ENCODE assay signal across 11 cellular contexts in the genomic region with DNA sequence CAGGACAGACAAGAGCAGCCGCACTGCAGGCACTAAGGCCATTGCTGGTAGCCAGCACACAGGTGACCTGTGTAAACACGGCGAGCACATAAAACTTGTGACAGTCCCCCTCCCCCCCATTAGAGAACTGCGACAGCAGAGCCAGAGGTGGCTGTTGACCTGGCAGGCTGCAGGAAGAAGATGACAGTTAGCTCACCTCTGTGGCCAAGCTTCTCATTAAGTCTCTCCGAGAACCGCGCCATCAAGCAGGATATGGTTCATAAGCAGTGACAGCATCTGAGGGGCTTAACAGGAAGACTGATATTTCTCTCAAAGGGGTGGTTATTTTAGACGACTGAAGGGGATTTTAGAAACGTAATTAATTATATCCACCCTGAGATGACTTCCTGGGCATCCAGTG. TPM values are rescaled to one million over a fixed set of nuclear protein-coding genes. Genes with fewer than 3 reads are reported as not detected.
A peak's percentile ranks its signal among the peaks of the same experiment; 100 is the strongest.
DNase-seq lines count a peak whose midpoint lies in the region; ATAC-seq, FAIRE-seq and TF ChIP-seq lines count a peak whose summit lies in the region.
"Had no signal": no experiment of that assay in that cellular context is flagged by ENCODE, and none has a peak within 500 bp of the region (broad histone marks: within the 10 kb centered on the region; RNA-seq: fewer than 3 reads in every experiment).

No MANE protein-coding gene starts in this region.

- CTCF ChIA-PET in GM12878 (lab: Yijun Ruan, JAX): interaction anchor here (0.6 to 3.9 kb wide), 5 partner anchors 15 to 210 kb away, joined by 3 to 16 read pairs (median 3); a partner anchor contains a TSS

- POLR2A ChIA-PET in GM12878 (lab: Charles Lee): interaction anchor here (0.6 to 2.8 kb wide), 7 partner anchors 11 to 184 kb away, joined by 3 to 13 read pairs (median 3); a partner anchor contains a TSS

- H3K27me3 ChIP-seq in BLaER1 treated with 17β-estradiol and CSF1 and Interleukin-3, amounts not matched to agents 10 nM and 100 nM: no peaks in the 10 kb centered on the region
- H3K27me3 ChIP-seq in GM12878 (replicated peaks in 1 of 2; ENCODE audit: control insufficient read depth in 2 of 2, insufficient read depth in 2 of 2, low read length in 1 of 2): no peaks in the 10 kb centered on the region
- H3K27me3 ChIP-seq: cardiac muscle cell had no signal

- intact Hi-C loops in GM12878 (cut with micrococcal nuclease; ENCODE audit: unreplicated experiment): loop anchor here (5.0 kb wide), 1 partner anchor 33 kb away; a partner anchor contains a TSS
- intact Hi-C loops in natural killer cell (cut with micrococcal nuclease): loop anchor here (2.0 to 10.0 kb wide), 2 partner anchors 14 to 186 kb away; a partner anchor contains a TSS

- H3K9me3 Mint-ChIP-seq in natural killer cell: no peaks in the 10 kb centered on the region

- H3K4me2 ChIP-seq in BLaER1 treated with 17β-estradiol and CSF1 and Interleukin-3, amounts not matched to agents 10 nM and 100 nM: peak overlapping the region in 10 of 11 experiments; percentile 38 to 99 (median 84); a peak in 10 of 22 replicates
- H3K4me2 ChIP-seq in GM12878 (ENCODE audit: control insufficient read depth, insufficient read depth): peak overlapping the region; percentile 80

- no peak for TF ChIP-seq RAD21 in GM12878 (IDR thresholded peaks at IDR 0.05; ENCODE audit: insufficient read depth, low read depth, low read length)

- H3K4me1 ChIP-seq in BLaER1 treated with 17β-estradiol and CSF1 and Interleukin-3, amounts not matched to agents 10 nM and 100 nM: peaks cover 37 to 64% (median 59%) of the 10 kb centered on the region in 10 experiments
- H3K4me1 ChIP-seq in GM12878 (ENCODE audit: control insufficient read depth, insufficient read depth, low read length): peaks cover 22% of the 10 kb centered on the region

- H3K4me1 Mint-ChIP-seq in T-helper 17 cell (peaks cover 64% of the 10 kb centered on the region), natural killer cell (peaks cover 68 to 73% of the 10 kb centered on the region in 2 donors)

- no peak overlapping the region for H2AFZ ChIP-seq in GM12878 (ENCODE audit: control insufficient read depth, low read depth, low read length)

- TF ChIP-seq POLR2A in GM12878 (IDR thresholded peaks at IDR 0.05; ENCODE audit: low read depth, low read length): no peak

- H3K9ac ChIP-seq in BLaER1 treated with 17β-estradiol and CSF1 and Interleukin-3, amounts not matched to agents 10 nM and 100 nM: peak overlapping the region in 7 of 11 experiments; percentile 34 to 98 (median 98); a peak in 8 of 22 replicates
- H3K9ac ChIP-seq in GM12878 (ENCODE audit: control insufficient read depth, insufficient read depth, low read length): no peak overlapping the region

- H3K27ac Mint-ChIP-seq in T-helper 17 cell: peak overlapping the region; percentile 98
- H3K27ac Mint-ChIP-seq in natural killer cell: peak overlapping the region; percentile 90 to 96

- H3K36me3 Mint-ChIP-seq in T-helper 17 cell (ENCODE audit: low read depth) (peaks cover 4% of the 10 kb centered on the region), natural killer cell (no peaks in the 10 kb centered on the region)

- H3K79me2 ChIP-seq in GM12878 (ENCODE audit: control insufficient read depth, insufficient read depth, low read length): peaks cover 86% of the 10 kb centered on the region

- in situ Hi-C loops in GM12878 (cut with MboI): no loop called here

- peak in 1 of 3 donors; percentile 42 for DNase-seq in T-helper 17 cell
- no peak for DNase-seq in GM12878 (ENCODE audit: low read depth, low spot score)
- DNase-seq in natural killer cell: no peak
- no peak for DNase-seq in HT-29 (ENCODE audit: low spot score)
- no peak for DNase-seq in NCI-H2081 (lab: John Stamatoyannopoulos, UW)
- DNase-seq in NCI-H2107 (lab: John Stamatoyannopoulos, UW): no peak
- DNase-seq in NCI-H1436 (lab: John Stamatoyannopoulos, UW): no peak
- DNase-seq: foreskin melanocyte, left ventricle myocardium inferior had no signal

- H3K4me3 ChIP-seq in BLaER1 treated with 17β-estradiol and CSF1 and Interleukin-3, amounts not matched to agents 10 nM and 100 nM: no peak overlapping the region
- no peak overlapping the region for H3K4me3 ChIP-seq in GM12878
- H3K4me3 ChIP-seq: cardiac muscle cell, left ventricle myocardium inferior had no signal

- no peaks in the 10 kb centered on the region for H3K27me3 Mint-ChIP-seq in T-helper 17 cell
- no peaks in the 10 kb centered on the region for H3K27me3 Mint-ChIP-seq in natural killer cell (ENCODE audit: low read depth in 2 of 2)

- SMC1A ChIA-PET in GM12878 (lab: Charles Lee; ENCODE audit: uncharacterized antibody, unreplicated experiment): interaction anchor here (1.1 to 1.2 kb wide), 2 partner anchors 23 to 184 kb away, joined by 3 read pairs; a partner anchor contains a TSS

- no peak for TF ChIP-seq EP300 in GM12878 (IDR thresholded peaks at IDR 0.05; ENCODE audit: borderline replicate concordance in 1 of 2, control insufficient read depth in 1 of 2, low read depth in 2 of 2, low read length in 2 of 2)

- TF ChIP-seq CTCF in GM12878 (IDR thresholded peaks at IDR 0.05 in 2 of 3, conservative IDR thresholded peaks at IDR 0.05 in 1 of 3; ENCODE audit: control insufficient read depth in 2 of 3, extremely low read depth in 1 of 3, insufficient read depth in 1 of 3, low read depth in 3 of 3, low read length in 3 of 3) (no peak), natural killer cell (IDR thresholded peaks at IDR 0.05) (no peak)

- FAIRE-seq in GM12878 (lab: Jason Lieb, UNC): no peak

- no peak overlapping the region for H3K27ac ChIP-seq in BLaER1 treated with 17β-estradiol and CSF1 and Interleukin-3, amounts not matched to agents 10 nM and 100 nM
- H3K27ac ChIP-seq in GM12878 (ENCODE audit: control insufficient read depth, insufficient read depth): peak overlapping the region; percentile 60
- H3K27ac ChIP-seq: cardiac muscle cell, left ventricle myocardium inferior had no signal

- RAD21 ChIA-PET in GM12878 (lab: Charles Lee; ENCODE audit: unreplicated experiment): interaction anchor here (0.8 to 1.1 kb wide), 2 partner anchors 36 to 185 kb away, joined by 3 to 4 read pairs; no protein-coding TSS in a partner anchor

- BruUV-seq in GM12878 (replicated peaks; lab: Mats Ljungman, UMichigan): no TSS peak

- H3K9me3 ChIP-seq in BLaER1 treated with 17β-estradiol and CSF1 and Interleukin-3, amounts not matched to agents 10 nM and 100 nM (replicated peaks in 1 of 11): no peaks in the 10 kb centered on the region
- H3K9me3 ChIP-seq in T-helper 17 cell (ENCODE audit: control insufficient read depth, low read length, poor library complexity, severe bottlenecking) (no peaks in the 10 kb centered on the region), GM12878 (replicated peaks; ENCODE audit: control insufficient read depth, insufficient read depth, low read length) (no peaks in the 10 kb centered on the region)
- H3K9me3 ChIP-seq: left ventricle myocardium inferior had no signal

- H4K20me1 ChIP-seq in BLaER1 treated with 17β-estradiol and CSF1 and Interleukin-3, amounts not matched to agents 10 nM and 100 nM: peaks cover 88 to 100% (median 99%) of the 10 kb centered on the region in 11 experiments
- peaks cover 35% of the 10 kb centered on the region for H4K20me1 ChIP-seq in GM12878 (ENCODE audit: control insufficient read depth, insufficient read depth)

- WGBS in GM12878 (ENCODE audit: insufficient coverage, insufficient replicate concordance, low lambda C conversion rate, missing lambda C conversion rate): 45% methylated on average over 9 of the region's 9 CpGs

- H3K36me3 ChIP-seq in BLaER1 treated with 17β-estradiol and CSF1 and Interleukin-3, amounts not matched to agents 10 nM and 100 nM: peaks cover 72 to 86% (median 83%) of the 10 kb centered on the region in 11 experiments
- peaks cover 22 to 28% of the 10 kb centered on the region in 2 experiments for H3K36me3 ChIP-seq in GM12878 (ENCODE audit: control insufficient read depth in 2 of 2, insufficient read depth in 2 of 2, low read length in 1 of 2)

- peak; percentile 58 for ATAC-seq in T-helper 17 cell
- ATAC-seq in GM12878: no peak
- peak; percentile 45 to 73 (median 58) for ATAC-seq in natural killer cell

- H3K4me3 Mint-ChIP-seq in T-helper 17 cell: peak overlapping the region; percentile 92
- peak overlapping the region; percentile 85 for H3K4me3 Mint-ChIP-seq in natural killer cell

RNA-seq across cellular contexts. Expression of a gene that starts 5.2 kb away (rescaled TPM):
- total RNA-seq in T-helper 17 cell: 100 to 1,000 TPM; 116 to 124 TPM
- total RNA-seq in GM12878 (2013; cell fraction: nucleolus; rRNA removed): 63.9 and 69.7 TPM in 2 replicates
- total RNA-seq in GM12878 (2014; rRNA removed): 119 and 120 TPM in 2 replicates
- total RNA-seq in GM12878 (2014; rRNA removed; fragmentation: Illumina TruSeq; extraction: Trizol): 60.4 and 70.0 TPM in 2 replicates
- 95.3 and 107 TPM in 2 replicates for total RNA-seq in GM12878 (2021)
- polyA plus RNA-seq in GM12878 (2011; ENCODE audit: low read depth): 70.9 TPM
- 67.3 and 74.8 TPM in 2 replicates for polyA plus RNA-seq in GM12878 (2011; rRNA removed)
- 89.9 and 91.2 TPM in 2 replicates for polyA plus RNA-seq in GM12878 (2011; cell fraction: cytosol; rRNA removed)
- 60.0 and 60.1 TPM in 2 replicates for polyA plus RNA-seq in GM12878 (2011; cell fraction: nucleus; rRNA removed)
- 82.5 and 103 TPM in 2 replicates for polyA plus RNA-seq in GM12878 (2012)
- polyA plus RNA-seq in GM12878 (2014; fragmentation: Illumina TruSeq; extraction: Trizol): 61.0 and 73.5 TPM in 2 replicates
- polyA plus RNA-seq in GM12878 (2014; fragmentation: Nextera tagmentation; extraction: Ambion mirVana): 10 to 100 TPM in 1 of 2 experiments, 1 to 10 TPM in 1; 6.4 to 12.6 TPM
- polyA plus RNA-seq in GM12878 (2014; rRNA removed): 82.6 and 83.9 TPM in 2 replicates
- 100 to 1,000 TPM; 121 to 134 TPM for polyA plus RNA-seq in GM12878 (2016; fragmentation: Nextera tagmentation; extraction: Ambion mirVana)
- polyA minus RNA-seq in GM12878 (2011; rRNA and poly(A)+ RNA removed): 57.4 and 87.6 TPM in 2 replicates
- polyA minus RNA-seq in GM12878 (2011; cell fraction: cytosol; rRNA and poly(A)+ RNA removed): 37.5 and 37.7 TPM in 2 replicates
- polyA minus RNA-seq in GM12878 (2011; cell fraction: nucleus; rRNA and poly(A)+ RNA removed): 13.1 and 17.5 TPM in 2 replicates
- 100 to 1,000 TPM; 111 to 135 (median 114) TPM for total RNA-seq in natural killer cell
- total RNA-seq in HT-29 (2014; rRNA removed; shearing (Covaris generic)): 297 and 299 TPM in 2 replicates

RNA-seq across cellular contexts. Expression of a gene that starts 5.5 kb away (rescaled TPM):
- total RNA-seq in T-helper 17 cell (under 1 TPM; 0.72 to 0.81 TPM), GM12878 (2014; rRNA removed) (0.40 and 0.44 TPM in 2 replicates), GM12878 (2014; rRNA removed; fragmentation: Illumina TruSeq; extraction: Trizol) (0.23 TPM in 1 of 2 replicates, not detected in the other), GM12878 (2021) (0.35 TPM in 1 of 2 replicates, not detected in the other), natural killer cell (1 to 10 TPM in 2 of 3 donors, under 1 TPM in 1; 0.53 to 2.9 (median 1.1) TPM)
- total RNA-seq in GM12878 (2013; cell fraction: nucleolus; rRNA removed): 0.63 and 1.5 TPM in 2 replicates
- polyA plus RNA-seq in GM12878 (2011; ENCODE audit: low read depth): 0.25 TPM
- polyA plus RNA-seq in GM12878 (2011; rRNA removed) (0.34 and 0.48 TPM in 2 replicates), GM12878 (2014; fragmentation: Illumina TruSeq; extraction: Trizol) (0.40 TPM in 1 of 2 replicates, not detected in the other), GM12878 (2014; fragmentation: Nextera tagmentation; extraction: Ambion mirVana) (under 1 TPM in 1 of 2 experiments, not detected in 1; 0.24 TPM), GM12878 (2014; rRNA removed) (0.37 TPM in 1 of 2 replicates, not detected in the other), GM12878 (2016; fragmentation: Nextera tagmentation; extraction: Ambion mirVana) (under 1 TPM; 0.07 to 0.13 TPM)
- polyA plus RNA-seq in GM12878 (2011; cell fraction: cytosol; rRNA removed): 0.22 and 0.28 TPM in 2 replicates
- polyA plus RNA-seq in GM12878 (2011; cell fraction: nucleus; rRNA removed): 0.39 and 0.69 TPM in 2 replicates
- 0.58 and 0.70 TPM in 2 replicates for polyA plus RNA-seq in GM12878 (2012)
- polyA minus RNA-seq in GM12878 (2011; rRNA and poly(A)+ RNA removed): 0.44 TPM in 1 of 2 replicates, not detected in the other
- polyA minus RNA-seq in GM12878 (2011; cell fraction: cytosol; rRNA and poly(A)+ RNA removed): not detected in 2 replicates
- not detected in 2 replicates for polyA minus RNA-seq in GM12878 (2011; cell fraction: nucleus; rRNA and poly(A)+ RNA removed)
- total RNA-seq in HT-29 (2014; rRNA removed; shearing (Covaris generic)): not detected in 2 replicates
- total RNA-seq: left ventricle myocardium inferior had no signal

RNA-seq across cellular contexts. Expression of a gene that starts 14.3 kb away (rescaled TPM):
- total RNA-seq in T-helper 17 cell (10 to 100 TPM; 14.1 to 16.0 TPM), GM12878 (2014; rRNA removed) (25.6 and 31.3 TPM in 2 replicates), GM12878 (2014; rRNA removed; fragmentation: Illumina TruSeq; extraction: Trizol) (12.8 and 18.2 TPM in 2 replicates), GM12878 (2021) (19.4 and 23.4 TPM in 2 replicates), natural killer cell (10 to 100 TPM; 14.3 to 14.9 (median 14.7) TPM)
- 1.2 and 2.0 TPM in 2 replicates for total RNA-seq in GM12878 (2013; cell fraction: nucleolus; rRNA removed)
- polyA plus RNA-seq in GM12878 (2011; ENCODE audit: low read depth): 5.2 TPM
- polyA plus RNA-seq in GM12878 (2011; rRNA removed) (7.5 and 12.1 TPM in 2 replicates), GM12878 (2014; fragmentation: Illumina TruSeq; extraction: Trizol) (5.3 and 10.0 TPM in 2 replicates), GM12878 (2014; fragmentation: Nextera tagmentation; extraction: Ambion mirVana) (1 to 10 TPM; 4.0 to 7.6 TPM), GM12878 (2014; rRNA removed) (37.3 and 42.5 TPM in 2 replicates), GM12878 (2016; fragmentation: Nextera tagmentation; extraction: Ambion mirVana) (10 to 100 TPM; 37.8 to 41.7 TPM)
- polyA plus RNA-seq in GM12878 (2011; cell fraction: cytosol; rRNA removed): 15.4 and 20.1 TPM in 2 replicates
- 13.5 and 21.6 TPM in 2 replicates for polyA plus RNA-seq in GM12878 (2011; cell fraction: nucleus; rRNA removed)
- 15.3 and 18.6 TPM in 2 replicates for polyA plus RNA-seq in GM12878 (2012)
- polyA minus RNA-seq in GM12878 (2011; rRNA and poly(A)+ RNA removed): 4.0 and 6.0 TPM in 2 replicates
- polyA minus RNA-seq in GM12878 (2011; cell fraction: cytosol; rRNA and poly(A)+ RNA removed): 5.1 and 12.0 TPM in 2 replicates
- 2.8 and 6.6 TPM in 2 replicates for polyA minus RNA-seq in GM12878 (2011; cell fraction: nucleus; rRNA and poly(A)+ RNA removed)
- total RNA-seq in HT-29 (2014; rRNA removed; shearing (Covaris generic)): 94.2 and 135 TPM in 2 replicates

RNA-seq across cellular contexts. Expression of a gene that starts 14.4 kb away (rescaled TPM):
- total RNA-seq in T-helper 17 cell (10 to 100 TPM; 34.9 to 46.9 TPM), GM12878 (2014; rRNA removed) (20.1 and 23.1 TPM in 2 replicates), GM12878 (2014; rRNA removed; fragmentation: Illumina TruSeq; extraction: Trizol) (17.7 and 17.9 TPM in 2 replicates), GM12878 (2021) (27.6 and 27.9 TPM in 2 replicates), natural killer cell (10 to 100 TPM; 35.6 to 44.4 (median 37.2) TPM)
- total RNA-seq in GM12878 (2013; cell fraction: nucleolus; rRNA removed): 4.2 and 4.7 TPM in 2 replicates
- 25.5 TPM for polyA plus RNA-seq in GM12878 (2011; ENCODE audit: low read depth)
- polyA plus RNA-seq in GM12878 (2011; rRNA removed) (25.4 and 31.6 TPM in 2 replicates), GM12878 (2014; fragmentation: Illumina TruSeq; extraction: Trizol) (21.2 and 22.8 TPM in 2 replicates), GM12878 (2014; fragmentation: Nextera tagmentation; extraction: Ambion mirVana) (10 to 100 TPM; 19.2 to 34.6 TPM), GM12878 (2014; rRNA removed) (31.5 and 32.3 TPM in 2 replicates), GM12878 (2016; fragmentation: Nextera tagmentation; extraction: Ambion mirVana) (10 to 100 TPM; 45.6 to 46.4 TPM)
- polyA plus RNA-seq in GM12878 (2011; cell fraction: cytosol; rRNA removed): 29.4 and 32.3 TPM in 2 replicates
- 37.9 and 49.3 TPM in 2 replicates for polyA plus RNA-seq in GM12878 (2011; cell fraction: nucleus; rRNA removed)
- polyA plus RNA-seq in GM12878 (2012): 23.0 and 23.6 TPM in 2 replicates
- 11.6 and 20.0 TPM in 2 replicates for polyA minus RNA-seq in GM12878 (2011; rRNA and poly(A)+ RNA removed)
- 4.4 and 4.9 TPM in 2 replicates for polyA minus RNA-seq in GM12878 (2011; cell fraction: cytosol; rRNA and poly(A)+ RNA removed)
- 6.4 and 7.1 TPM in 2 replicates for polyA minus RNA-seq in GM12878 (2011; cell fraction: nucleus; rRNA and poly(A)+ RNA removed)
- 27.7 and 32.7 TPM in 2 replicates for total RNA-seq in HT-29 (2014; rRNA removed; shearing (Covaris generic))

RNA-seq across cellular contexts. Expression of a gene that starts 22.7 kb away (rescaled TPM):
- total RNA-seq in T-helper 17 cell: 1,000 to 10,000 TPM; 2,417 to 2,552 TPM
- 311 and 335 TPM in 2 replicates for total RNA-seq in GM12878 (2013; cell fraction: nucleolus; rRNA removed)
- total RNA-seq in GM12878 (2014; rRNA removed): 3,012 and 3,152 TPM in 2 replicates
- total RNA-seq in GM12878 (2014; rRNA removed; fragmentation: Illumina TruSeq; extraction: Trizol): 4,456 and 4,552 TPM in 2 replicates
- 3,952 and 4,036 TPM in 2 replicates for total RNA-seq in GM12878 (2021)
- polyA plus RNA-seq in GM12878 (2011; ENCODE audit: low read depth): 3,318 TPM
- 2,241 and 2,769 TPM in 2 replicates for polyA plus RNA-seq in GM12878 (2011; rRNA removed)
- polyA plus RNA-seq in GM12878 (2011; cell fraction: cytosol; rRNA removed): 3,977 and 4,009 TPM in 2 replicates
- polyA plus RNA-seq in GM12878 (2011; cell fraction: nucleus; rRNA removed): 1,384 and 1,496 TPM in 2 replicates
- 3,660 and 4,993 TPM in 2 replicates for polyA plus RNA-seq in GM12878 (2012)
- polyA plus RNA-seq in GM12878 (2014; fragmentation: Illumina TruSeq; extraction: Trizol): 5,018 and 5,193 TPM in 2 replicates
- 1,000 to 10,000 TPM; 3,258 to 3,500 TPM for polyA plus RNA-seq in GM12878 (2014; fragmentation: Nextera tagmentation; extraction: Ambion mirVana)
- 3,393 and 3,435 TPM in 2 replicates for polyA plus RNA-seq in GM12878 (2014; rRNA removed)
- polyA plus RNA-seq in GM12878 (2016; fragmentation: Nextera tagmentation; extraction: Ambion mirVana): 100 to 1,000 TPM; 917 to 932 TPM
- polyA minus RNA-seq in GM12878 (2011; rRNA and poly(A)+ RNA removed): 2,559 and 3,565 TPM in 2 replicates
- 727 and 817 TPM in 2 replicates for polyA minus RNA-seq in GM12878 (2011; cell fraction: cytosol; rRNA and poly(A)+ RNA removed)
- polyA minus RNA-seq in GM12878 (2011; cell fraction: nucleus; rRNA and poly(A)+ RNA removed): 270 and 379 TPM in 2 replicates
- 1,000 to 10,000 TPM; 1,409 to 1,616 (median 1,600) TPM for total RNA-seq in natural killer cell
- total RNA-seq in HT-29 (2014; rRNA removed; shearing (Covaris generic)): 2,195 and 2,237 TPM in 2 replicates
